8 cellular contexts compared by ENCODE assay signal in genomic region chr11:65652511-65653228, GRCh38. TPM values are rescaled to one million over a fixed set of nuclear protein-coding genes. Genes with fewer than 3 reads are reported as not detected.
A peak's percentile ranks its signal among the peaks of the same experiment; 100 is the strongest.
DNase-seq lines count a peak whose midpoint lies in the region; ATAC-seq and TF ChIP-seq lines count a peak whose summit lies in the region.

No MANE protein-coding gene starts in this region.

- no peak for TF ChIP-seq CTCF in RWPE2 (IDR thresholded peaks at IDR 0.05; ENCODE audit: poor library complexity, severe bottlenecking)
- TF ChIP-seq CTCF in fibroblast of pulmonary artery (IDR thresholded peaks at IDR 0.05; ENCODE audit: low read length, missing control alignments), result no peak
- no peak for TF ChIP-seq CTCF in nephron progenitor cell (IDR thresholded peaks at IDR 0.05)

- peaks cover 8% of the 10 kb centered on the region for H3K27me3 Mint-ChIP-seq in nephron progenitor cell (ENCODE audit: low read depth, poor library complexity)
- no peaks in the 10 kb centered on the region for H3K27me3 Mint-ChIP-seq in stimulated activated naive CD8-positive, alpha-beta T cell treated with anti-CD3 and anti-CD28 coated beads, Interleukin-15, Interleukin-2, amounts not matched to agents 100 ng/mL and 50 ng/mL, for 24 hours

- peaks cover 19% of the 10 kb centered on the region for H3K4me1 ChIP-seq in RWPE2 (ENCODE audit: insufficient read depth, poor library complexity, severe bottlenecking)

- ATAC-seq in RWPE2 (ENCODE audit: low read depth), result peak; percentile 67

- peaks cover 42% of the 10 kb centered on the region for H3K36me3 Mint-ChIP-seq in nephron progenitor cell (ENCODE audit: low read depth)
- H3K36me3 Mint-ChIP-seq in stimulated activated naive CD8-positive, alpha-beta T cell treated with anti-CD3 and anti-CD28 coated beads, Interleukin-15, Interleukin-2, amounts not matched to agents 100 ng/mL and 50 ng/mL, for 24 hours (ENCODE audit: low read depth), result peaks cover 61% of the 10 kb centered on the region

- H3K9me3 Mint-ChIP-seq in nephron progenitor cell, result no peaks in the 10 kb centered on the region
- no peaks in the 10 kb centered on the region for H3K9me3 Mint-ChIP-seq in stimulated activated naive CD8-positive, alpha-beta T cell treated with anti-CD3 and anti-CD28 coated beads, Interleukin-15, Interleukin-2, amounts not matched to agents 100 ng/mL and 50 ng/mL, for 24 hours

- peak overlapping the region; percentile 99 for H3K27ac Mint-ChIP-seq in nephron progenitor cell
- H3K27ac Mint-ChIP-seq in stimulated activated naive CD8-positive, alpha-beta T cell treated with anti-CD3 and anti-CD28 coated beads, Interleukin-15, Interleukin-2, amounts not matched to agents 100 ng/mL and 50 ng/mL, for 24 hours, result peak overlapping the region; percentile 88

- DNase-seq in EL, result peak; percentile 94
- peak; percentile 91 for DNase-seq in H4 (ENCODE audit: low spot score)
- DNase-seq in LoVo (ENCODE audit: low spot score), result peak; percentile 89
- peak; percentile 90 for DNase-seq in RWPE2 (ENCODE audit: low spot score)
- DNase-seq in activated effector memory CD4-positive, alpha-beta T cell treated with Interleukin-2 at 50 U/mL for 16 hours, result peak; percentile 98
- peak; percentile 96 for DNase-seq in fibroblast of pulmonary artery (ENCODE audit: low read depth)
- DNase-seq in nephron progenitor cell, result peak; percentile 93

- no peaks in the 10 kb centered on the region for H3K9me3 ChIP-seq in RWPE2 (ENCODE audit: severe bottlenecking)

- H3K4me3 ChIP-seq in RWPE2 (ENCODE audit: severe bottlenecking) (peak overlapping the region; percentile 42), fibroblast of pulmonary artery (replicated peaks; ENCODE audit: low read depth, low read length) (peak overlapping the region; percentile 59)

- peaks cover 44% of the 10 kb centered on the region for H3K4me1 Mint-ChIP-seq in nephron progenitor cell
- peaks cover 52% of the 10 kb centered on the region for H3K4me1 Mint-ChIP-seq in stimulated activated naive CD8-positive, alpha-beta T cell treated with anti-CD3 and anti-CD28 coated beads, Interleukin-15, Interleukin-2, amounts not matched to agents 100 ng/mL and 50 ng/mL, for 24 hours (ENCODE audit: low read depth)

- H3K4me3 Mint-ChIP-seq in nephron progenitor cell, result peak overlapping the region; percentile 80
- peak overlapping the region; percentile 81 for H3K4me3 Mint-ChIP-seq in stimulated activated naive CD8-positive, alpha-beta T cell treated with anti-CD3 and anti-CD28 coated beads, Interleukin-15, Interleukin-2, amounts not matched to agents 100 ng/mL and 50 ng/mL, for 24 hours

- no peaks in the 10 kb centered on the region for H3K27me3 ChIP-seq in RWPE2 (ENCODE audit: insufficient read depth, poor library complexity, severe bottlenecking)

- H3K36me3 ChIP-seq in RWPE2 (ENCODE audit: low read depth), result peaks cover 33% of the 10 kb centered on the region

- peak overlapping the region; percentile 68 for H3K27ac ChIP-seq in RWPE2 (ENCODE audit: poor library complexity, severe bottlenecking)

RNA-seq across cellular contexts. Expression of gene RELA, which starts 10.0 kb away (rescaled TPM):
- 26.3 and 48.1 TPM in 2 replicates for total RNA-seq in H4 (2014; rRNA removed; shearing (Covaris generic))

RNA-seq across cellular contexts. Expression of gene SIPA1, which starts 14.8 kb away (rescaled TPM):
- 11.3 and 18.4 TPM in 2 replicates for total RNA-seq in H4 (2014; rRNA removed; shearing (Covaris generic))

RNA-seq across cellular contexts. Expression of gene PCNX3, which starts 37.1 kb away (rescaled TPM):
- 11.7 TPM in 2 replicates for total RNA-seq in H4 (2014; rRNA removed; shearing (Covaris generic))

RNA-seq across cellular contexts. Expression of gene MAP3K11, which starts 38.6 kb away (rescaled TPM):
- total RNA-seq in H4 (2014; rRNA removed; shearing (Covaris generic)), result 7.4 and 9.1 TPM in 2 replicates

RNA-seq across cellular contexts. Expression of gene KCNK7, which starts 57.1 kb away (rescaled TPM):
- total RNA-seq in H4 (2014; rRNA removed; shearing (Covaris generic)), result not detected in 2 replicates

Comparison
In these comparisons a context has a peak if more than half of its experiments do, and no peak if none do; other contexts are left out.
1. Peak in every context shown above with its lines: DNase-seq, ATAC-seq, H3K4me3 ChIP-seq and H3K27ac ChIP-seq.